In genomic region chr2:209694748-209695147, GRCh38 we compare ENCODE assay signal across 20 cellular contexts.
"Had no signal": no experiment of that assay in that cellular context is flagged by ENCODE, and none has a peak within 500 bp of the region (broad histone marks: within the 10 kb centered on the region; RNA-seq: fewer than 3 reads in every experiment).

No MANE protein-coding gene starts in this region.

- H3K4me3 ChIP-seq: colonic mucosa, left ventricle myocardium inferior, lower lobe of right lung, psoas muscle, right lobe of liver, transverse colon had no signal

- H3K4me1 Mint-ChIP-seq: endodermal cell; immature natural killer cell; stimulated activated effector memory CD8-positive, alpha-beta T cell treated with anti-CD3 and anti-CD28 coated beads, Interleukin-12 subunit alpha, Interleukin-12 subunit beta, amount 100 ng/mL, for 72 hours had no signal

- DNase-seq: colonic mucosa; dermis blood vessel endothelial cell; endodermal cell; erythroblast; foreskin keratinocyte; immature natural killer cell; left cardiac atrium; left ventricle myocardium inferior; lower lobe of right lung; mesenchymal stem cell; midbrain; psoas muscle; retina; right lobe of liver; stimulated activated CD4-positive, alpha-beta T cell treated with anti-CD3 and anti-CD28 coated beads, Interleukin-4, amount 100 ng/mL, for 1 hour; stimulated activated CD8-positive, alpha-beta memory T cell treated with anti-CD3 and anti-CD28 coated beads, Interleukin-4, amount 100 ng/mL, for 48 hours; transverse colon had no signal

- H3K36me3 Mint-ChIP-seq: immature natural killer cell; stimulated activated effector memory CD8-positive, alpha-beta T cell treated with anti-CD3 and anti-CD28 coated beads, Interleukin-12 subunit alpha, Interleukin-12 subunit beta, amount 100 ng/mL, for 72 hours had no signal

- H3K27ac Mint-ChIP-seq: endodermal cell; immature natural killer cell; natural killer cell treated with Interleukin-12 subunit alpha and Interleukin-12 subunit beta and Interleukin-15 and Interleukin-18, amount 100 ng/mL, for 72 hours; stimulated activated effector memory CD8-positive, alpha-beta T cell treated with anti-CD3 and anti-CD28 coated beads, Interleukin-12 subunit alpha, Interleukin-12 subunit beta, amount 100 ng/mL, for 72 hours; stimulated activated naive CD8-positive, alpha-beta T cell treated with anti-CD3 and anti-CD28 coated beads, Interleukin-15, Interleukin-2, amounts not matched to agents 100 ng/mL and 50 ng/mL, for 24 hours had no signal

- ATAC-seq: foreskin keratinocyte; left cardiac atrium; lower lobe of right lung; natural killer cell treated with Interleukin-12 subunit alpha and Interleukin-12 subunit beta and Interleukin-15 and Interleukin-18, amount 100 ng/mL, for 72 hours; psoas muscle; right lobe of liver; stimulated activated effector memory CD8-positive, alpha-beta T cell treated with anti-CD3 and anti-CD28 coated beads, Interleukin-12 subunit alpha, Interleukin-12 subunit beta, amount 100 ng/mL, for 72 hours had no signal

- H3K27me3 Mint-ChIP-seq: natural killer cell treated with Interleukin-12 subunit alpha and Interleukin-12 subunit beta and Interleukin-15 and Interleukin-18, amount 100 ng/mL, for 72 hours; stimulated activated naive CD8-positive, alpha-beta T cell treated with anti-CD3 and anti-CD28 coated beads, Interleukin-15, Interleukin-2, amounts not matched to agents 100 ng/mL and 50 ng/mL, for 24 hours had no signal

- H3K4me3 Mint-ChIP-seq: endodermal cell; immature natural killer cell; natural killer cell treated with Interleukin-12 subunit alpha and Interleukin-12 subunit beta and Interleukin-15 and Interleukin-18, amount 100 ng/mL, for 72 hours; stimulated activated effector memory CD8-positive, alpha-beta T cell treated with anti-CD3 and anti-CD28 coated beads, Interleukin-12 subunit alpha, Interleukin-12 subunit beta, amount 100 ng/mL, for 72 hours; stimulated activated naive CD8-positive, alpha-beta T cell treated with anti-CD3 and anti-CD28 coated beads, Interleukin-15, Interleukin-2, amounts not matched to agents 100 ng/mL and 50 ng/mL, for 24 hours had no signal

- H3K9me3 Mint-ChIP-seq: endodermal cell; stimulated activated effector memory CD8-positive, alpha-beta T cell treated with anti-CD3 and anti-CD28 coated beads, Interleukin-12 subunit alpha, Interleukin-12 subunit beta, amount 100 ng/mL, for 72 hours had no signal
